In the genomic region with DNA sequence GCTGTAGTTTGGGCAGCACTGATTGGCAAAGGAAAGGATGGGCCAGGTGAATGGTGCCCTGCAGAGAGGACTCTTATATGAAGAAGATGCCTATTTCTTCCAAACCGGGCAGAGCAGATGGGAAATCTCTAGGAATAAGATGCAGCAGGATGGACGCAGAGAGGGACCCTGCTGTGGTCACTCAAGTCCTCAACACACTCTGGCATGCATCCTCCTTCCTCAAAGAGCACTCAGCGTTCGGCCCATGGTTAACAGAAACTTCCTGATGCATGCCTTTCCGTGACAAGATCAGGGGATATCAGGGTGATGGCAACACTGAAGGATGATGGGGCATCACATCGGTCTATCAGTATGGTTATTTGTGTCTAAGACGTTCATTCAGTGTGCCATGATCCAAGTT, we compare ENCODE assay signal across 26 cellular contexts.
"Had no signal": no experiment of that assay in that cellular context is flagged by ENCODE, and none has a peak within 500 bp of the region (broad histone marks: within the 10 kb centered on the region; RNA-seq: fewer than 3 reads in every experiment).

No MANE protein-coding gene starts in this region.

- H3K4me3 Mint-ChIP-seq: immature natural killer cell; mesothelial cell of epicardium; naive B cell; natural killer cell; stimulated activated naive CD8-positive, alpha-beta T cell treated with anti-CD3 and anti-CD28 coated beads, Interleukin-15, amount 100 ng/mL, for 72 hours had no signal

- H3K9me3 Mint-ChIP-seq: immature natural killer cell; mesothelial cell of epicardium; natural killer cell; stimulated activated naive CD8-positive, alpha-beta T cell treated with anti-CD3 and anti-CD28 coated beads, Interleukin-15, amount 100 ng/mL, for 72 hours had no signal

- ATAC-seq: left colon; natural killer cell; right lobe of liver; stimulated activated naive CD8-positive, alpha-beta T cell treated with anti-CD3 and anti-CD28 coated beads, Interleukin-15, amount 100 ng/mL, for 72 hours had no signal

- H3K36me3 ChIP-seq: left ventricle myocardium inferior, ovary, right atrium auricular region, right lobe of liver, thyroid gland, transverse colon, upper lobe of left lung, vagina had no signal

- H3K4me3 ChIP-seq: left ventricle myocardium inferior, lung, ovary, right atrium auricular region, right lobe of liver, smooth muscle cell, thyroid gland, transverse colon, upper lobe of left lung, vagina had no signal

- H3K27ac Mint-ChIP-seq: immature natural killer cell; mesothelial cell of epicardium; naive B cell; natural killer cell; progenitor cell of endocrine pancreas; stimulated activated naive CD8-positive, alpha-beta T cell treated with anti-CD3 and anti-CD28 coated beads, Interleukin-15, amount 100 ng/mL, for 72 hours had no signal

- H3K36me3 Mint-ChIP-seq: immature natural killer cell, mesothelial cell of epicardium, naive B cell, natural killer cell had no signal

- FAIRE-seq: islet of Langerhans, kidney had no signal

- H3K4me1 Mint-ChIP-seq: immature natural killer cell; naive B cell; natural killer cell; stimulated activated naive CD8-positive, alpha-beta T cell treated with anti-CD3 and anti-CD28 coated beads, Interleukin-15, amount 100 ng/mL, for 72 hours had no signal

- H3K27me3 Mint-ChIP-seq: progenitor cell of endocrine pancreas had no signal

- H3K27me3 ChIP-seq: ovary, right atrium auricular region, right lobe of liver, thyroid gland, transverse colon, upper lobe of left lung, vagina had no signal

- DNase-seq: hypothalamus; immature natural killer cell; kidney; left colon; left ventricle myocardium inferior; mesendoderm; naive B cell; natural killer cell; nucleus accumbens; ovary; right lobe of liver; stimulated activated CD4-positive, alpha-beta T cell treated with anti-CD3 and anti-CD28 coated beads, Interleukin-1b, Interleukin-23, amount 100 ng/mL, for 48 hours; stimulated activated CD4-positive, alpha-beta T cell treated with anti-CD3 and anti-CD28 coated beads, Interleukin-4, amount 100 ng/mL, for 1 hour; stimulated activated naive CD4-positive, alpha-beta T cell; stimulated activated naive CD8-positive, alpha-beta T cell treated with anti-CD3 and anti-CD28 coated beads, Interleukin-15, amount 100 ng/mL, for 72 hours; substantia nigra; thyroid gland; transverse colon; upper lobe of left lung had no signal
